ENCODE assay signal across 8 cellular contexts in genomic region chr9:2872307-2872940, GRCh38. TPM values are rescaled to one million over a fixed set of nuclear protein-coding genes. Genes with fewer than 3 reads are reported as not detected.
DNase-seq lines count a peak whose midpoint lies in the region; ATAC-seq and TF ChIP-seq lines count a peak whose summit lies in the region.

No MANE protein-coding gene starts in this region.

- no peak overlapping the region for H3K27ac ChIP-seq in SU-DHL-6 (ENCODE audit: low read depth, low read length)

- TF ChIP-seq CTCF in SU-DHL-6 (IDR thresholded peaks at IDR 0.05; ENCODE audit: insufficient read depth, low read length, poor library complexity, severe bottlenecking) (peak; percentile 14), lower leg skin (IDR thresholded peaks at IDR 0.05) (no peak)

- no peak overlapping the region for H3K9ac ChIP-seq in SU-DHL-6 (ENCODE audit: low read length)

- H4K20me1 ChIP-seq in SU-DHL-6 (ENCODE audit: low read depth, low read length) = no peaks in the 10 kb centered on the region

- WGBS in lower leg skin, 2 donors = 26 to 30% methylated on average over 6 of the region's 6 CpGs

- H3K4me3 ChIP-seq in SU-DHL-6 (ENCODE audit: insufficient read depth, low read length, poor library complexity, severe bottlenecking) = no peak overlapping the region
- no peak overlapping the region for H3K4me3 ChIP-seq in lower leg skin (ENCODE audit: low read depth, poor library complexity, severe bottlenecking)

- TF ChIP-seq POLR2A in lower leg skin (IDR thresholded peaks at IDR 0.05) = no peak

- no peaks in the 10 kb centered on the region for H3F3A ChIP-seq in SU-DHL-6 (ENCODE audit: insufficient read depth)

- H3K36me3 ChIP-seq in SU-DHL-6 (ENCODE audit: low read length) = no peaks in the 10 kb centered on the region

- H3K4me2 ChIP-seq in SU-DHL-6 (ENCODE audit: low read depth, low read length, poor library complexity, severe bottlenecking) = no peak overlapping the region

- H2AFZ ChIP-seq in SU-DHL-6 (ENCODE audit: low read depth, low read length, severe bottlenecking) = no peak overlapping the region

- DNase-seq in COLO668 (lab: John Stamatoyannopoulos, UW; ENCODE audit: unreplicated experiment) (peak; percentile 7), HPDE6-E6E7 (ENCODE audit: extremely low spot score) (peak; percentile 13), inferior parietal cortex (ENCODE audit: extremely low spot score) (peak; percentile 55), lower leg skin (ENCODE audit: low spot score in 2 of 2) (no peak)
- no peak for DNase-seq in activated effector memory CD4-positive, alpha-beta T cell treated with anti-CD3 and anti-CD28 coated beads, Interleukin-2, amount 50 U/mL, for 16 hours
- no peak for DNase-seq in stimulated activated CD4-positive, alpha-beta T cell treated with anti-CD3 and anti-CD28 coated beads, Interleukin-4, amount 100 ng/mL, for 4 hours

- no peak for ATAC-seq in HG02623 (IDR thresholded peaks at IDR 0.05; ENCODE audit: unreplicated experiment)

- intact Hi-C loops in lower leg skin (cut with DNase I; ENCODE audit: low total_unique reads) = no loop called here

- H3K79me2 ChIP-seq in SU-DHL-6 (ENCODE audit: insufficient read depth, low read length) = no peaks in the 10 kb centered on the region

- H3K9me3 ChIP-seq in SU-DHL-6 (ENCODE audit: insufficient read depth, low read length) = no peaks in the 10 kb centered on the region

- no peaks in the 10 kb centered on the region for H3K27me3 ChIP-seq in SU-DHL-6 (ENCODE audit: low read length)

- H3K9me2 ChIP-seq in SU-DHL-6 (replicated peaks; ENCODE audit: insufficient read depth, low read length) = no peaks in the 10 kb centered on the region

RNA-seq across cellular contexts. Expression of gene PUM3, which starts 28.5 kb away (rescaled TPM):
- 10 to 100 TPM; 18.0 to 27.2 (median 22.4) TPM for total RNA-seq in lower leg skin

Comparison
In these comparisons a context has a peak if more than half of its experiments do, and no peak if none do; other contexts are left out.
1. DNase-seq: peak in COLO668 (single experiment), HPDE6-E6E7 (single experiment) and inferior parietal cortex (single experiment); none in activated effector memory CD4-positive, alpha-beta T cell treated with anti-CD3 and anti-CD28 coated beads, Interleukin-2, amount 50 U/mL, for 16 hours (single experiment), lower leg skin (0 of 2) and stimulated activated CD4-positive, alpha-beta T cell treated with anti-CD3 and anti-CD28 coated beads, Interleukin-4, amount 100 ng/mL, for 4 hours (0 of 2).